In the genomic region with DNA sequence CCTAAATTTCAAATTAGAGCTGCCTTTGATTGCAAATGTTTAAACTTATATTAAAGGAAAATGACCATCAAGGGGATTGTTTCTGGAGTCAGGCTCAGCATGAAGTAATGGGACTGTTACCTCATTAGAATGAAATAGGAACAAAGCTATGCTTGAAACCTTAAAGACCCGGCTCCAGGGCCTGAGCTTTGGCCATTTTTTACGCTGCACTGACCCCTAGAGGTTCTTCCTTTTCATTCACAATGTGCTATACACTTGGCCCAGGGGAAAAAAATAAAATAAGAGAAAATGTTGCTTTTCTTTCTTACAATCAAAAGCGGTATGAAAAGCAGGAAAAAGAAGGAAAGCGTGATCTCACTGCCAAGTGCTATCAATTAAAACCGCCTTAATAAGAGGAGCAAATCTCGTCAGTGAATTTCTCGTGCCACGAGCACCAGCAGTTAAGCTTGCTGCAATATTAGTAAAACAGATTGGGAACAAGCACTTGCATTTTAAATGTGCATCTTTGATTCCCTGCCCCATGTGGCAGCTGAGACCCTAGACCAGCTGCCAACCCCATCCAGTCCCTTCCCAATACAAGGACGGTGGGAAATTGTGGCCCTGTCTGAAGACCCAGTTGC, we compare ENCODE assay signal across 1 cellular context.
TF ChIP-seq lines count a peak whose summit lies in the region.

No MANE protein-coding gene starts in this region.

TF ChIP-seq in HCT116, 20 proteins besides CTCF, POLR2A, EP300 and RAD21 (continued from another document):
- TF ChIP-seq ZNF274 (IDR thresholded peaks at IDR 0.05; ENCODE audit: low read depth, low read length) (no peak), SP1 (IDR thresholded peaks at IDR 0.05; ENCODE audit: low read depth) (no peak), SIN3A (IDR thresholded peaks at IDR 0.05; ENCODE audit: low read depth) (no peak), FOSL1 (IDR thresholded peaks at IDR 0.05; ENCODE audit: low read depth) (no peak)
